Comparison of ENCODE assay signal across 8 cellular contexts in the genomic region with DNA sequence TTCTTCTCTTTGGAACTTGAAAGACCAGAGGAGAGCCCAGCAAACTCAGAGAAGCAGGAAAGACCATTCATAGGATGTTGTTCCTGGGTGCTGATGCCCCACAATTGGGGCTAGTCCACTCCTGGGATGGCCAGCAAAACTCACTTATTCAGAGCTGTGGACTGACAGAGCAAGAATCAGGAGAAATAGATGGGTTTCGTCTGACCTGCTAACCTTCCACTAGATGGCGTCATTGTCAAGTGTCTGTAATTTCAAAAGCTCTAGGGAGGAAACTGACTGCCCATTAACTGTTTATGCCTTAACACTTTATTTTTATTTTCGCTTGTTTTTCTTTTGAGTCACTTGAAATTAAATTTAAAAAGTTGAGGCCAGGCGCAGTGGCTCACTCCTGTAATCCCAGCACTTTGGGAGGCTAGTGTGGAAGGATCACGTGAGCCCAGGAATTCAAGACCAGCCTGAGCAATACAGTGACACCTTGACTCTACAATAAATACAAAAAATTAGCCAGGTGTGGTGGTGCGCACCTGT.
DNase-seq lines count a peak whose midpoint lies in the region; ATAC-seq and TF ChIP-seq lines count a peak whose summit lies in the region.

No MANE protein-coding gene starts in this region.

- ATAC-seq in GM21390 (IDR thresholded peaks at IDR 0.05; ENCODE audit: unreplicated experiment): no peak

- DNase-seq in AG04449 (ENCODE audit: low read depth, low spot score): peak; percentile 45
- peak; percentile 66 for DNase-seq in GM10248 (ENCODE audit: extremely low spot score)
- DNase-seq in NB4 (ENCODE audit: low read depth): peak; percentile 79
- DNase-seq in RKO (ENCODE audit: low spot score): peak; percentile 86
- peak; percentile 88 to 92 for DNase-seq in cardiac fibroblast (ENCODE audit: low read depth in 2 of 2)
- DNase-seq in kidney glomerular epithelial cell (lab: John Stamatoyannopoulos, UW): peak; percentile 68
- DNase-seq in stromal cell of bone marrow (ENCODE audit: low read depth): peak; percentile 80

- TF ChIP-seq CTCF in AG04449 (IDR thresholded peaks at IDR 0.05; ENCODE audit: insufficient read depth, low read length, missing control alignments) (peak; percentile 69), GM10248 (IDR thresholded peaks at IDR 0.05; ENCODE audit: control extremely low read depth, extremely low read depth, low read depth, missing control alignments) (peak; percentile 80), NB4 (IDR thresholded peaks at IDR 0.05; ENCODE audit: low read depth, low read length) (peak; percentile 71), cardiac fibroblast (IDR thresholded peaks at IDR 0.05; ENCODE audit: low read depth, low read length) (peak; percentile 64)

- no peak for TF ChIP-seq POLR2A in NB4 (IDR thresholded peaks at IDR 0.05; ENCODE audit: extremely low read depth, insufficient read length)

- H3K4me3 ChIP-seq in AG04449 (ENCODE audit: low read depth, low read length) (no peak overlapping the region), NB4 (ENCODE audit: low read depth, low read length) (no peak overlapping the region), cardiac fibroblast (replicated peaks in 1 of 2; ENCODE audit: low read depth in 2 of 2, low read length in 2 of 2) (no peak overlapping the region)

- CTCF ChIA-PET in AG04449 (lab: Yijun Ruan, JAX) (interaction anchor here (0.6 to 30.3 kb wide), 42 partner anchors 11 to 541 kb away, joined by 3 to 1075 read pairs (median 5); a partner anchor contains a TSS), GM10248 (lab: Yijun Ruan, JAX) (interaction anchor here (0.6 to 7.3 kb wide), 57 partner anchors 10 to 368 kb away, joined by 3 to 158 read pairs (median 4); a partner anchor contains a TSS)

- POLR2A ChIA-PET in AG04449 (lab: Yijun Ruan, JAX) (interaction anchor here (4.5 kb wide), 1 partner anchor 86 kb away, joined by 36 read pairs; a partner anchor contains a TSS), GM10248 (lab: Yijun Ruan, JAX) (interaction anchor here (0.6 to 1.1 kb wide), 2 partner anchors 77 to 274 kb away, joined by 5 read pairs; a partner anchor contains a TSS)
